ENCODE assay signal across 8 cellular contexts in the genomic region with DNA sequence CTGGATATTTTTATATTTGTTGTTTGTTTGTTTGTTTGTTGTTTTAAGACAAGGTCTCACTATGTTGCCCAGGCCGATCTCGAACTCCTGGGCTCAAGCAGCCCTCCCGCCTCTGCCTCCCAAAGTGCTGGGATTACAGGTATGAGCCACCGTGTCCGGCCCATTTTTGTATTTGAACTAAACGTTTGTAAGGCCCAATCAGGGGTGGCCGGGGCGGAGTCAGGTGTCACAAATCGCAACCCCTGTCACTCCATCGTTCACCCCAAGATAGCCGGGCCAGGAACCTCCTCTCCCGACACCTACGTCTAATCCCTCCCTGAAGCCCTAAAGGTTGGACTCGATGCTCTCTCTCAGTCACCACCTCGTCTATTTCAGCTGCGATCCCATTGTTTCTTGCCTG. TPM values are rescaled to one million over a fixed set of nuclear protein-coding genes. Genes with fewer than 3 reads are reported as not detected.
A peak's percentile ranks its signal among the peaks of the same experiment; 100 is the strongest.
DNase-seq lines count a peak whose midpoint lies in the region; ATAC-seq and TF ChIP-seq lines count a peak whose summit lies in the region.

No MANE protein-coding gene starts in this region.

- peak overlapping the region in 2 of 4 donors; percentile 17 to 53 for H3K27ac ChIP-seq in esophagus muscularis mucosa (replicated peaks in 1 of 4)

- H3K27me3 ChIP-seq in esophagus muscularis mucosa, result peaks cover 0 to 7% (median 0%) of the 10 kb centered on the region in 4 donors

- no peak for TF ChIP-seq CTCF in esophagus muscularis mucosa (IDR thresholded peaks at IDR 0.05)

- H3K4me3 ChIP-seq in esophagus muscularis mucosa, result peak overlapping the region; percentile 53 to 63 (median 60)

- DNase-seq in activated CD8-positive, alpha-beta memory T cell treated with anti-CD3 and anti-CD28 coated beads for 1 hour (ENCODE audit: extremely low read depth in 1 of 2, low read depth in 1 of 2), result peak; percentile 22 to 33
- DNase-seq in esophagus muscularis mucosa (ENCODE audit: extremely low spot score), result no peak
- peak; percentile 9 to 39 for DNase-seq in stimulated activated CD4-positive, alpha-beta T cell treated with anti-CD3 and anti-CD28 coated beads, Interleukin-15, amount 100 ng/mL, for 48 hours (ENCODE audit: low read depth in 2 of 2)
- DNase-seq in OCI-M2 (lab: John Stamatoyannopoulos, UW; ENCODE audit: unreplicated experiment), result no peak
- DNase-seq in NCI-H2107 treated with DMSO at 0.1 percent for 48 hours (lab: John Stamatoyannopoulos, UW; ENCODE audit: unreplicated experiment), result no peak

- intact Hi-C loops in esophagus muscularis mucosa (cut with DNase I), result no loop called here

- H3K36me3 ChIP-seq in esophagus muscularis mucosa, result no peaks in the 10 kb centered on the region

- TF ChIP-seq EP300 in esophagus muscularis mucosa (IDR thresholded peaks at IDR 0.05), result no peak

- no peaks in the 10 kb centered on the region for H3K9me3 ChIP-seq in esophagus muscularis mucosa

- TF ChIP-seq POLR2A in esophagus muscularis mucosa (IDR thresholded peaks at IDR 0.05; ENCODE audit: low read depth), result no peak

- ATAC-seq in HG03457 (IDR thresholded peaks at IDR 0.05; ENCODE audit: unreplicated experiment), result peak; percentile 67
- no peak for ATAC-seq in GM18520 (IDR thresholded peaks at IDR 0.05; ENCODE audit: unreplicated experiment)
- ATAC-seq in HG02840 (IDR thresholded peaks at IDR 0.05; ENCODE audit: low FRiP score, unreplicated experiment), result no peak

- H3K4me1 ChIP-seq in esophagus muscularis mucosa, result peaks cover 0 to 15% (median 1%) of the 10 kb centered on the region in 4 donors

- 57% methylated on average over 16 of the region's 16 CpGs for WGBS in esophagus muscularis mucosa

RNA-seq across cellular contexts. Expression of a gene that starts 0.7 kb away (rescaled TPM):
- 1 to 10 TPM; 2.6 to 4.6 (median 3.1) TPM for total RNA-seq in esophagus muscularis mucosa

Comparison
In these comparisons a context has a peak if more than half of its experiments do, and no peak if none do; other contexts are left out.
1. DNase-seq: peak in activated CD8-positive, alpha-beta memory T cell treated with anti-CD3 and anti-CD28 coated beads for 1 hour (2 of 2) and stimulated activated CD4-positive, alpha-beta T cell treated with anti-CD3 and anti-CD28 coated beads, Interleukin-15, amount 100 ng/mL, for 48 hours (2 of 2); none in esophagus muscularis mucosa (single experiment), OCI-M2 (single experiment) and NCI-H2107 treated with DMSO at 0.1 percent for 48 hours (single experiment).